Comparison of ENCODE assay signal across 8 cellular contexts in the genomic region with DNA sequence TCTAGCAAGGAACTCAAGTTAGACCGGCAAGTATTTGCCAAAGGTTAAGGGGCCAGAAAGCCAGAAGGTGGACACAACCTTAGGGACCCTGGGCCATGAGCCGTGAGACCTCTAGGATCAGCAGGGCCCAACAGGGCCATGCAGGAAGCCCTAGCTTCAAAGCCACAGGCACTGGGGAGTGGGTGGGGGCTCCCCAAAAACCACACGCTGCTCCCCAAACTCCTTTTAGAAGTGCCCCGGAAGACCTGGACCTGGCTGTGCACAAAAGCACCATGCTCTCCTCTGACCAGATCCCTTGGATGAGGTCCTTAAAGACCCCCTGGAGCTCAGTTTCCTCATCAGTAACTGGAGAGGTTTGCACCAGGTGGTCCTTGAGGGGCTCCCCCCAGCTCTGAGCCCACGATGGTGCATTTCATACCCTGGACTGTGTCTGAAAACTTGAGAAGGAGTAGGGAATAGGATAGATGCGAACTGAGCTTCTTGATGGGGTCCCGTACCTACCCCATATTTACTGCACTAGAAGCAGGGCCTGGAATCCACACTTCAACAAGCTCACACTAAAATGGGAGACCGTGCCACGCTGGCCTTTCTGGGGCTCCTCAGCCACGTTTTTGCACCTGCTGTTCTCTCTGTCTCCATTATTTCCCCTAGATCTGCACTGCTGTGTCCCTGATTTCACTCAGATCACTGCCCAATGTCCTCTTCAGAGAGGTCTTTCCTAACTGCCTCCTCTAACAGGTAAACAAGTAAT. TPM values are rescaled to one million over a fixed set of nuclear protein-coding genes. Genes with fewer than 3 reads are reported as not detected.
DNase-seq lines count a peak whose midpoint lies in the region; ATAC-seq and TF ChIP-seq lines count a peak whose summit lies in the region.

No MANE protein-coding gene starts in this region.

- no peak overlapping the region for H3K27ac Mint-ChIP-seq in endothelial cell (ENCODE audit: unreplicated experiment)

- CTCF ChIA-PET in OCI-LY7 (lab: Charles Lee; ENCODE audit: unreplicated experiment), result interaction anchor here (0.6 to 2.1 kb wide), 10 partner anchors 10 to 1061 kb away, joined by 3 to 8 read pairs (median 4); no protein-coding TSS in a partner anchor

- H3K4me3 Mint-ChIP-seq in endothelial cell (ENCODE audit: unreplicated experiment), result peak overlapping the region; percentile 39

- peak overlapping the region; percentile 95 for H3K27ac ChIP-seq in OCI-LY7 (ENCODE audit: low read depth, low read length, poor library complexity, severe bottlenecking)
- H3K27ac ChIP-seq in skin epidermis, result peak overlapping the region in 19 of 21 experiments; percentile 32 to 99 (median 89)

- no peaks in the 10 kb centered on the region for H3K9me3 ChIP-seq in OCI-LY7 (ENCODE audit: low read length)

- H3K9me3 Mint-ChIP-seq in endothelial cell (ENCODE audit: unreplicated experiment), result no peaks in the 10 kb centered on the region

- H3K4me1 Mint-ChIP-seq in endothelial cell (ENCODE audit: unreplicated experiment), result peaks cover 19% of the 10 kb centered on the region

- TF ChIP-seq CTCF in GM20000 (IDR thresholded peaks at IDR 0.05; ENCODE audit: extremely low read depth, missing control alignments) (no peak), OCI-LY7 (conservative IDR thresholded peaks at IDR 0.05; ENCODE audit: low read length) (no peak), endothelial cell (IDR thresholded peaks at IDR 0.05; ENCODE audit: unreplicated experiment) (no peak)

- peak; percentile 41 for DNase-seq in GM20000 (ENCODE audit: low spot score)
- no peak for DNase-seq in OCI-LY7 (ENCODE audit: low spot score)
- no peak for DNase-seq in endothelial cell (ENCODE audit: low spot score)
- DNase-seq in iPS-NIHi7 (ENCODE audit: extremely low spot score), result no peak
- DNase-seq in NCI-H146 (lab: John Stamatoyannopoulos, UW), result no peak
- no peak for DNase-seq in NCI-H1930 (lab: John Stamatoyannopoulos, UW)

- H3K27me3 Mint-ChIP-seq in endothelial cell (ENCODE audit: unreplicated experiment), result peaks cover 3% of the 10 kb centered on the region

- no peak for ATAC-seq in GM21360 (IDR thresholded peaks at IDR 0.05; ENCODE audit: unreplicated experiment)

- H3K4me2 ChIP-seq in OCI-LY7 (ENCODE audit: low read length), result peak overlapping the region; percentile 98

- no peaks in the 10 kb centered on the region for H3K9me2 ChIP-seq in OCI-LY7 (ENCODE audit: insufficient read depth, low read length)

- peaks cover 3% of the 10 kb centered on the region for H3K36me3 Mint-ChIP-seq in endothelial cell (ENCODE audit: low read depth, unreplicated experiment)

- intact Hi-C loops in OCI-LY7 (cut with micrococcal nuclease; ENCODE audit: unreplicated experiment), result loop anchor here (5.0 kb wide), 1 partner anchor 594 kb away; the partner anchor contains the start of gene H3-3A

- H2AFZ ChIP-seq in OCI-LY7 (ENCODE audit: low read length), result peak overlapping the region; percentile 79; the same call in 1 of the 2 replicates

- H3K79me2 ChIP-seq in OCI-LY7 (ENCODE audit: insufficient read depth, low read depth, low read length), result no peaks in the 10 kb centered on the region

- H3K4me1 ChIP-seq in OCI-LY7 (ENCODE audit: insufficient read depth, low read length, poor library complexity, severe bottlenecking), result peaks cover 51% of the 10 kb centered on the region

- POLR2A ChIA-PET in OCI-LY7 (lab: Charles Lee), result interaction anchor here (0.6 to 4.4 kb wide), 29 partner anchors 12 to 660 kb away, joined by 3 to 51 read pairs (median 4); partner anchors contain the start of genes LBR and SRP9

- no peaks in the 10 kb centered on the region for H3K36me3 ChIP-seq in OCI-LY7 (ENCODE audit: insufficient read depth, low read length)

- H3K4me3 ChIP-seq in OCI-LY7 (ENCODE audit: low read depth, low read length, poor library complexity, severe bottlenecking), result peak overlapping the region; percentile 74
- peak overlapping the region in 5 of 7 experiments; percentile 37 to 40 (median 39) for H3K4me3 ChIP-seq in skin epidermis

- H4K20me1 ChIP-seq in OCI-LY7 (ENCODE audit: insufficient read depth, low read length), result no peaks in the 10 kb centered on the region

- no TSS peak for BruUV-seq in OCI-LY7 (replicated peaks; lab: Mats Ljungman, UMichigan)

RNA-seq across cellular contexts. Expression of gene LBR, which starts 40.6 kb away (rescaled TPM):
- 110 and 117 TPM in 2 replicates for total RNA-seq in OCI-LY7 (2014; rRNA removed; shearing (Covaris generic))
- 288 and 297 TPM in 2 replicates for total RNA-seq in OCI-LY7 (2022)
- total RNA-seq in endothelial cell (ENCODE audit: unreplicated experiment), result 178 TPM
